ENCODE assay signal across 1 cellular context in the genomic region with DNA sequence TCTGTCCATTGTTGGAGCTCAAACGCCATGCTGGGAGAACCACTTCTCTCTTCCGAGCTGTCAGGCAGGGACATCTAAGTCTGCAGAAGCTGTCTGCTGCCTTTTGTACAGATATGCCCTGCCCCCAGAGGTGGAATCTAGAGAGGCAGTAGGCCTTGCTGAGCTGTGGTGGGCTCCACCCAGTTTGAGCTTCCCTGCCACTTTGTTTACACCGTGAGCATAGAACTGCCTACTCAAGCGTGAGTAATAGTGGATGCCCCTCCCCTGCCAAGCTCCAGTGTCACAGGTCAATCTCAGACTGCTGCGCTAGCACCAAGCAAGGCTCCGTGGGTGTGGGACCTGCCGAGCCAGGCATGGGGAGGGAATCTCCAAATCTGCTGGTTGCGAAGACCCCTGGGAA.
TF ChIP-seq lines count a peak whose summit lies in the region.

No MANE protein-coding gene starts in this region.

TF ChIP-seq in SK-N-SH treated with all-trans-retinoic acid at 6 μM for 48 hours, 23 proteins besides CTCF, POLR2A, EP300 and RAD21 (continued from another document):
- TF ChIP-seq ISL1 (CRISPR knock-in tag; IDR thresholded peaks at IDR 0.05) (no peak), TSHZ2 (CRISPR knock-in tag; IDR thresholded peaks at IDR 0.05) (no peak), ZFP3 (CRISPR knock-in tag; IDR thresholded peaks at IDR 0.05) (no peak), RARB (CRISPR knock-in tag; IDR thresholded peaks at IDR 0.05) (no peak), ZNF70 (CRISPR knock-in tag; IDR thresholded peaks at IDR 0.05) (no peak), ZNF8 (CRISPR knock-in tag; IDR thresholded peaks at IDR 0.05) (no peak)
- TF ChIP-seq, protein P1, sequence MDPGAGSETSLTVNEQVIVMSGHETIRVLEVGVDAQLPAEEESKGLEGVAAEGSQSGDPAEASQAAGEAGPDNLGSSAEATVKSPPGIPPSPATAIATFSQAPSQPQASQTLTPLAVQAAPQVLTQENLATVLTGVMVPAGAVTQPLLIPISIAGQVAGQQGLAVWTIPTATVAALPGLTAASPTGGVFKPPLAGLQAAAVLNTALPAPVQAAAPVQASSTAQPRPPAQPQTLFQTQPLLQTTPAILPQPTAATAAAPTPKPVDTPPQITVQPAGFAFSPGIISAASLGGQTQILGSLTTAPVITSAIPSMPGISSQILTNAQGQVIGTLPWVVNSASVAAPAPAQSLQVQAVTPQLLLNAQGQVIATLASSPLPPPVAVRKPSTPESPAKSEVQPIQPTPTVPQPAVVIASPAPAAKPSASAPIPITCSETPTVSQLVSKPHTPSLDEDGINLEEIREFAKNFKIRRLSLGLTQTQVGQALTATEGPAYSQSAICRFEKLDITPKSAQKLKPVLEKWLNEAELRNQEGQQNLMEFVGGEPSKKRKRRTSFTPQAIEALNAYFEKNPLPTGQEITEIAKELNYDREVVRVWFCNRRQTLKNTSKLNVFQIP (CRISPR knock-in tag; IDR thresholded peaks at IDR 0.05; ENCODE audit: borderline replicate concordance, low read depth), result no peak
